8 cellular contexts compared by ENCODE assay signal in genomic region chr7:57370739-57371098, GRCh38.
"Had no signal": no experiment of that assay in that cellular context is flagged by ENCODE, and none has a peak within 500 bp of the region (broad histone marks: within the 10 kb centered on the region; RNA-seq: fewer than 3 reads in every experiment).

No MANE protein-coding gene starts in this region.

- ATAC-seq: GM12878 had no signal

- H3K4me3 ChIP-seq: GM12878 had no signal

- FAIRE-seq: G401.6, GM12878, GM12891, GM12892, GM18507, GM19239 had no signal

- DNase-seq: GDM1, GF-D8 had no signal
